In genomic region chr1:20212685-20213331, GRCh38 we compare ENCODE assay signal across 8 cellular contexts. TPM values are rescaled to one million over a fixed set of nuclear protein-coding genes. Genes with fewer than 3 reads are reported as not detected.
A peak's percentile ranks its signal among the peaks of the same experiment; 100 is the strongest.
DNase-seq lines count a peak whose midpoint lies in the region; ATAC-seq, FAIRE-seq and TF ChIP-seq lines count a peak whose summit lies in the region.

No MANE protein-coding gene starts in this region.

- peak; percentile 79 to 88 for TF ChIP-seq RAD21 in H1 (IDR thresholded peaks at IDR 0.05 in 1 of 2, conservative IDR thresholded peaks at IDR 0.05 in 1 of 2; ENCODE audit: low read depth in 2 of 2, low read length in 2 of 2)

- H3K18ac ChIP-seq in H1 (ENCODE audit: extremely low read depth, low read length), result 0 out of 2 replicates have a peak overlapping the region, but pooled peaks have one; percentile 48

- TF ChIP-seq CTCF in H1 (IDR thresholded peaks at IDR 0.05; ENCODE audit: control extremely low read depth in 1 of 3, insufficient read depth in 1 of 3, low read depth in 1 of 3, low read length in 3 of 3), result peak; percentile 32 to 90 (median 43)

- H2BK15ac ChIP-seq in H1 (ENCODE audit: low read length), result peak overlapping the region; percentile 100; the same call in 1 of the 2 replicates

- no peak overlapping the region for H3K23ac ChIP-seq in H1 (ENCODE audit: insufficient read length)

- H3K27me3 Mint-ChIP-seq in CD4-positive, CD25-positive, alpha-beta regulatory T cell, result peaks cover 41% of the 10 kb centered on the region

- H2AK5ac ChIP-seq in H1 (ENCODE audit: low read depth, low read length), result no peak overlapping the region

- no peak overlapping the region for H3K56ac ChIP-seq in H1 (replicated peaks; ENCODE audit: insufficient read length, low read depth, low read length)

- H4K91ac ChIP-seq in H1 (replicated peaks; ENCODE audit: insufficient read length, low read length), result no peak overlapping the region

- peak in 1 of 2 donors; percentile 43 for ATAC-seq in CD4-positive, CD25-positive, alpha-beta regulatory T cell (ENCODE audit: low read depth in 2 of 2)
- ATAC-seq in HG03159 (IDR thresholded peaks at IDR 0.05; ENCODE audit: unreplicated experiment), result no peak

- no peak overlapping the region; the same call in 1 of the 2 replicates for H2BK5ac ChIP-seq in H1 (ENCODE audit: low read depth, low read length)

- no peak for TF ChIP-seq POLR2A in H1 (IDR thresholded peaks at IDR 0.05; ENCODE audit: control extremely low read depth in 1 of 2, low read depth in 2 of 2, low read length in 2 of 2)

- H3K14ac ChIP-seq in H1 (ENCODE audit: insufficient read length), result no peak overlapping the region

- peak overlapping the region in 1 of 3 donors; percentile 55 for H3K27ac Mint-ChIP-seq in CD4-positive, CD25-positive, alpha-beta regulatory T cell

- peaks cover 9% of the 10 kb centered on the region for H3K4me1 ChIP-seq in CD4-positive, CD25-positive, alpha-beta regulatory T cell (ENCODE audit: control insufficient read depth, insufficient read depth, low read length, poor library complexity, severe bottlenecking)
- H3K4me1 ChIP-seq in H1 (replicated peaks in 1 of 4; ENCODE audit: control insufficient read depth in 3 of 4, insufficient read depth in 4 of 4, low read length in 3 of 4), result peaks cover 0 to 4% (median 2%) of the 10 kb centered on the region in 4 experiments; a peak in 3 of 7 replicates

- WGBS in H1 (ENCODE audit: extremely low coverage in 1 of 2, insufficient coverage in 1 of 2, insufficient read length in 1 of 2, insufficient replicate concordance in 2 of 2, low coverage in 1 of 2, low lambda C conversion rate in 2 of 2, missing lambda C conversion rate in 1 of 2), 2 experiments, result 25% methylated on average over 20 of the region's 21 CpGs; no CpG with 5 or more reads in 1 of the 2 experiments

- peaks cover 0 to 9% (median under 1%) of the 10 kb centered on the region in 4 donors for H3K4me1 Mint-ChIP-seq in CD4-positive, CD25-positive, alpha-beta regulatory T cell

- peak; percentile 28 to 43 (median 41) for DNase-seq in CD4-positive, CD25-positive, alpha-beta regulatory T cell
- DNase-seq in HT1080 (ENCODE audit: low read depth), result peak; percentile 52
- peak; percentile 89 for DNase-seq in NCI-H82 (lab: John Stamatoyannopoulos, UW)
- DNase-seq in activated CD8-positive, alpha-beta memory T cell treated with anti-CD3 and anti-CD28 coated beads for 24 hours, result peak; percentile 78
- DNase-seq in H1 (ENCODE audit: low read depth in 1 of 2, low spot score in 2 of 2), result peak; percentile 81 to 82
- peak; percentile 88 for DNase-seq in mesenteric fat pad (ENCODE audit: low spot score)
- DNase-seq in stimulated activated CD8-positive, alpha-beta memory T cell treated with anti-CD3 and anti-CD28 coated beads, Interleukin-4, amount 100 ng/mL, for 48 hours, result peak; percentile 61

- no peaks in the 10 kb centered on the region for H3K9me3 ChIP-seq in CD4-positive, CD25-positive, alpha-beta regulatory T cell (ENCODE audit: control insufficient read depth in 2 of 2, low read length in 2 of 2)
- no peaks in the 10 kb centered on the region for H3K9me3 ChIP-seq in H1 (ENCODE audit: insufficient read depth in 2 of 2, low read depth in 1 of 2, low read length in 1 of 2)

- CTCF ChIA-PET in H1 (lab: Charles Lee; ENCODE audit: partially characterized antibody), result interaction anchor here (0.6 to 3.9 kb wide), 61 partner anchors 8 to 1544 kb away, joined by 3 to 32 read pairs (median 4); partner anchors contain the start of gene OTUD3

- H2BK12ac ChIP-seq in H1 (ENCODE audit: low read depth, low read length), result peak overlapping the region; percentile 81; the same call in 1 of the 2 replicates

- H3K9ac ChIP-seq in H1 (replicated peaks in 1 of 4; ENCODE audit: extremely low read depth in 1 of 4, low read depth in 3 of 4, low read length in 3 of 4), result no peak overlapping the region

- peak overlapping the region; percentile 62; the same call in 1 of the 2 replicates for H4K8ac ChIP-seq in H1 (ENCODE audit: extremely low read depth, insufficient read depth, low read length)

- no peak overlapping the region for H3K4me3 ChIP-seq in CD4-positive, CD25-positive, alpha-beta regulatory T cell (ENCODE audit: low read depth, low read length)
- peak overlapping the region in 1 of 4 experiments; percentile 16; a peak in 1 of 8 replicates for H3K4me3 ChIP-seq in H1 (ENCODE audit: extremely low read depth in 1 of 4, insufficient read depth in 2 of 4, low read depth in 3 of 4, low read length in 4 of 4)

- TF ChIP-seq EP300 in H1 (IDR thresholded peaks at IDR 0.05; ENCODE audit: borderline replicate concordance in 1 of 2, low read depth in 2 of 2, low read length in 2 of 2), result peak in 1 of 2 experiments; percentile 56; a peak in 1 of 3 replicates

- H2AFZ ChIP-seq in H1 (ENCODE audit: low read length), result peak overlapping the region; percentile 98

- H3K79me2 ChIP-seq in H1 (ENCODE audit: control insufficient read depth in 1 of 2, insufficient read depth in 2 of 2, low read length in 2 of 2), result no peaks in the 10 kb centered on the region

- no peaks in the 10 kb centered on the region for H3K79me1 ChIP-seq in H1 (ENCODE audit: low read depth, low read length)

- no peak overlapping the region for H2BK120ac ChIP-seq in H1 (replicated peaks; ENCODE audit: low read depth, low read length)

- no peak overlapping the region for H4K5ac ChIP-seq in H1 (ENCODE audit: insufficient read length, low read depth, low read length)

- H3K9me3 Mint-ChIP-seq in CD4-positive, CD25-positive, alpha-beta regulatory T cell, result peaks cover 0 to 4% (median 0%) of the 10 kb centered on the region in 7 donors

- peaks cover 10% of the 10 kb centered on the region for H3K27me3 ChIP-seq in CD4-positive, CD25-positive, alpha-beta regulatory T cell (ENCODE audit: control insufficient read depth, insufficient read depth, low read length)
- H3K27me3 ChIP-seq in H1 (replicated peaks in 1 of 4; ENCODE audit: control insufficient read depth in 3 of 4, extremely low read depth in 1 of 4, insufficient read depth in 3 of 4, low read length in 3 of 4), result no peaks in the 10 kb centered on the region; a peak in 1 of 7 replicates

- H2BK20ac ChIP-seq in H1 (ENCODE audit: low read length), result 0 out of 2 replicates have a peak overlapping the region, but pooled peaks have one; percentile 48

- H3K4ac ChIP-seq in H1 (replicated peaks; ENCODE audit: insufficient read length, low read depth, low read length), result peak overlapping the region; percentile 63

- no peaks in the 10 kb centered on the region for H3K36me3 ChIP-seq in CD4-positive, CD25-positive, alpha-beta regulatory T cell (ENCODE audit: control insufficient read depth, insufficient read depth, low read length)
- H3K36me3 ChIP-seq in H1 (ENCODE audit: control insufficient read depth in 2 of 4, insufficient read depth in 4 of 4, low read length in 3 of 4), result no peaks in the 10 kb centered on the region

- peak; percentile 45 for FAIRE-seq in H1 (lab: Jason Lieb, UNC)

- no peaks in the 10 kb centered on the region for H3K36me3 Mint-ChIP-seq in CD4-positive, CD25-positive, alpha-beta regulatory T cell

- peak overlapping the region in 3 of 4 donors; percentile 3 to 65 (median 57) for H3K4me3 Mint-ChIP-seq in CD4-positive, CD25-positive, alpha-beta regulatory T cell

- H3K23me2 ChIP-seq in H1 (ENCODE audit: low read depth, low read length), result no peaks in the 10 kb centered on the region

- POLR2A ChIA-PET in H1 (lab: Charles Lee; ENCODE audit: partially characterized antibody), result interaction anchor here (0.6 kb wide), 2 partner anchors 31 to 283 kb away, joined by 3 to 4 read pairs; no protein-coding TSS in a partner anchor

- peak overlapping the region; percentile 3 to 52; a peak in 2 of 4 replicates for H3K4me2 ChIP-seq in H1 (ENCODE audit: insufficient read depth in 1 of 2, low read depth in 2 of 2, low read length in 2 of 2)

- no peaks in the 10 kb centered on the region for H4K20me1 ChIP-seq in H1 (replicated peaks in 1 of 2; ENCODE audit: control insufficient read depth in 1 of 2, insufficient read depth in 2 of 2, low read length in 2 of 2)

- H3K27ac ChIP-seq in CD4-positive, CD25-positive, alpha-beta regulatory T cell (ENCODE audit: insufficient read depth, low read length, poor library complexity, severe bottlenecking), result no peak overlapping the region
- no peak overlapping the region for H3K27ac ChIP-seq in H1 (ENCODE audit: low read depth, low read length)

TF ChIP-seq in H1, 55 proteins besides CTCF, POLR2A, EP300 and RAD21 (continues in another document):
- TF ChIP-seq GTF2F1 (IDR thresholded peaks at IDR 0.05; ENCODE audit: borderline replicate concordance, low read depth, low read length), result no peak

RNA-seq across cellular contexts. Expression of gene PLA2G2C, which starts 26.5 kb away (rescaled TPM):
- total RNA-seq in CD4-positive, CD25-positive, alpha-beta regulatory T cell, result not detected
- polyA plus RNA-seq in CD4-positive, CD25-positive, alpha-beta regulatory T cell, result not detected
- not detected in 2 replicates for total RNA-seq in HT1080 (2014; rRNA removed; shearing (Covaris generic))
- polyA plus RNA-seq in HT1080 (2015; cell fraction: cytosol; rRNA removed), result not detected in 2 replicates
- polyA plus RNA-seq in HT1080 (2015; cell fraction: nucleus; rRNA removed), result not detected in 2 replicates
- total RNA-seq in H1 (2021; fragmentation: NEBNext Ultra II Directional; extraction: Animal tissue kit (Norgen Biotek cat#: 25700)), result not detected in 2 replicates
- polyA plus RNA-seq in H1 (2011; rRNA removed), result not detected in 2 replicates
- polyA plus RNA-seq in H1 (2011; cell fraction: cytosol; rRNA removed), result not detected
- not detected for polyA plus RNA-seq in H1 (2011; cell fraction: nucleus; rRNA removed)
- not detected in 4 replicates for polyA plus RNA-seq in H1 (2012, experiment 1 of 2)
- not detected for polyA plus RNA-seq in H1 (2012, experiment 2 of 2)
- polyA plus RNA-seq in H1 (2013, experiment 1 of 2), result not detected
- polyA plus RNA-seq in H1 (2013, experiment 2 of 2), result not detected
- polyA minus RNA-seq in H1 (2011; rRNA and poly(A)+ RNA removed), result not detected in 2 replicates
- not detected for polyA minus RNA-seq in H1 (2011; cell fraction: cytosol; rRNA and poly(A)+ RNA removed)
- not detected for polyA minus RNA-seq in H1 (2011; cell fraction: nucleus; rRNA and poly(A)+ RNA removed)
- total RNA-seq in mesenteric fat pad, result 0.74 TPM

RNA-seq across cellular contexts. Expression of gene UBXN10, which starts 26.9 kb away (rescaled TPM):
- total RNA-seq in CD4-positive, CD25-positive, alpha-beta regulatory T cell, result 0.30 TPM
- under 1 TPM in 3 of 4 donors, not detected in 1; 0.06 to 0.41 (median 0.37) TPM for polyA plus RNA-seq in CD4-positive, CD25-positive, alpha-beta regulatory T cell
- total RNA-seq in HT1080 (2014; rRNA removed; shearing (Covaris generic)), result not detected in 2 replicates
- 0.01 TPM in 1 of 2 replicates, not detected in the other for polyA plus RNA-seq in HT1080 (2015; cell fraction: cytosol; rRNA removed)
- polyA plus RNA-seq in HT1080 (2015; cell fraction: nucleus; rRNA removed), result not detected in 2 replicates
- 0.43 and 0.44 TPM in 2 replicates for total RNA-seq in H1 (2021; fragmentation: NEBNext Ultra II Directional; extraction: Animal tissue kit (Norgen Biotek cat#: 25700))
- 0.50 and 0.68 TPM in 2 replicates for polyA plus RNA-seq in H1 (2011; rRNA removed)
- polyA plus RNA-seq in H1 (2011; cell fraction: cytosol; rRNA removed), result 0.67 TPM
- 0.48 TPM for polyA plus RNA-seq in H1 (2011; cell fraction: nucleus; rRNA removed)
- polyA plus RNA-seq in H1 (2012, experiment 1 of 2), result 0.48 to 0.86 TPM (median 0.74 TPM) in 4 replicates
- 0.20 TPM for polyA plus RNA-seq in H1 (2012, experiment 2 of 2)
- 0.36 TPM for polyA plus RNA-seq in H1 (2013, experiment 1 of 2)
- 0.40 TPM for polyA plus RNA-seq in H1 (2013, experiment 2 of 2)
- 1.3 and 1.5 TPM in 2 replicates for polyA minus RNA-seq in H1 (2011; rRNA and poly(A)+ RNA removed)
- polyA minus RNA-seq in H1 (2011; cell fraction: cytosol; rRNA and poly(A)+ RNA removed), result 0.22 TPM
- 1.2 TPM for polyA minus RNA-seq in H1 (2011; cell fraction: nucleus; rRNA and poly(A)+ RNA removed)
- total RNA-seq in mesenteric fat pad, result 0.29 TPM
